ENCODE assay signal across 28 cellular contexts in genomic region chr11:73106347-73106746, GRCh38.
"Had no signal": no experiment of that assay in that cellular context is flagged by ENCODE, and none has a peak within 500 bp of the region (broad histone marks: within the 10 kb centered on the region; RNA-seq: fewer than 3 reads in every experiment).

No MANE protein-coding gene starts in this region.

- H3K27ac Mint-ChIP-seq: dendritic cell treated with granulocyte-macrophage colony-stimulating factor and Interleukin-4, amounts not matched to agents 40 ng/mL and 50 ng/mL, for 4 days; endodermal cell; nephron progenitor cell; stimulated activated effector memory CD8-positive, alpha-beta T cell treated with anti-CD3 and anti-CD28 coated beads, Interleukin-12 subunit alpha, Interleukin-12 subunit beta, amount 100 ng/mL, for 72 hours; stimulated activated naive CD8-positive, alpha-beta T cell treated with anti-CD3 and anti-CD28 coated beads, Interleukin-15, Interleukin-2, amounts not matched to agents 100 ng/mL and 50 ng/mL, for 24 hours had no signal

- H3K4me1 Mint-ChIP-seq: endodermal cell; nephron progenitor cell; stimulated activated effector memory CD8-positive, alpha-beta T cell treated with anti-CD3 and anti-CD28 coated beads, Interleukin-12 subunit alpha, Interleukin-12 subunit beta, amount 100 ng/mL, for 72 hours had no signal

- H3K27ac ChIP-seq: colonic mucosa, epithelial cell of prostate, foreskin keratinocyte, gastroesophageal sphincter, heart left ventricle, hepatocyte, left lung, prostate gland, sigmoid colon, thoracic aorta, tibial nerve, upper lobe of left lung had no signal

- H3K27me3 Mint-ChIP-seq: dendritic cell treated with granulocyte-macrophage colony-stimulating factor and Interleukin-4, amounts not matched to agents 40 ng/mL and 50 ng/mL, for 4 days; naive thymus-derived CD8-positive, alpha-beta T cell; stimulated activated naive CD8-positive, alpha-beta T cell treated with anti-CD3 and anti-CD28 coated beads, Interleukin-15, Interleukin-2, amounts not matched to agents 100 ng/mL and 50 ng/mL, for 24 hours had no signal

- DNase-seq: colonic mucosa; effector CD8-positive, alpha-beta T cell; endodermal cell; foreskin keratinocyte; heart left ventricle; kidney; left lung; mesendoderm; midbrain; naive thymus-derived CD8-positive, alpha-beta T cell; nephron progenitor cell; nucleus accumbens; right cardiac atrium; sigmoid colon; stimulated activated CD4-positive, alpha-beta T cell treated with anti-CD3 and anti-CD28 coated beads, Interleukin-2, amount 100 ng/mL, for 24 hours; stimulated activated CD4-positive, alpha-beta T cell treated with anti-CD3 and anti-CD28 coated beads, Interleukin-4, amount 100 ng/mL, for 24 hours; upper lobe of left lung had no signal

- H3K27me3 ChIP-seq: colonic mucosa, foreskin keratinocyte, gastroesophageal sphincter, heart left ventricle, hepatocyte, left lung, sigmoid colon, tibial nerve, upper lobe of left lung had no signal

- H3K4me3 Mint-ChIP-seq: dendritic cell treated with granulocyte-macrophage colony-stimulating factor and Interleukin-4, amounts not matched to agents 40 ng/mL and 50 ng/mL, for 4 days; endodermal cell; naive thymus-derived CD8-positive, alpha-beta T cell; nephron progenitor cell; stimulated activated effector memory CD8-positive, alpha-beta T cell treated with anti-CD3 and anti-CD28 coated beads, Interleukin-12 subunit alpha, Interleukin-12 subunit beta, amount 100 ng/mL, for 72 hours; stimulated activated naive CD8-positive, alpha-beta T cell treated with anti-CD3 and anti-CD28 coated beads, Interleukin-15, Interleukin-2, amounts not matched to agents 100 ng/mL and 50 ng/mL, for 24 hours had no signal

- ATAC-seq: esophagus mucosa; foreskin keratinocyte; gastroesophageal sphincter; heart left ventricle; left lung; naive thymus-derived CD8-positive, alpha-beta T cell; right cardiac atrium; stimulated activated effector memory CD8-positive, alpha-beta T cell treated with anti-CD3 and anti-CD28 coated beads, Interleukin-12 subunit alpha, Interleukin-12 subunit beta, amount 100 ng/mL, for 72 hours had no signal

- H2AFZ ChIP-seq: hepatocyte had no signal

- H3K4me2 ChIP-seq: hepatocyte had no signal

- H3K4me1 ChIP-seq: colonic mucosa, foreskin keratinocyte, gastroesophageal sphincter, left lung, prostate gland, sigmoid colon, tibial nerve had no signal

- H3K4me3 ChIP-seq: colonic mucosa, gastroesophageal sphincter, heart left ventricle, hepatocyte, left lung, prostate gland, sigmoid colon, thoracic aorta, tibial nerve, upper lobe of left lung had no signal

- FAIRE-seq: kidney, urothelium cell line had no signal

- H3K36me3 Mint-ChIP-seq: stimulated activated effector memory CD8-positive, alpha-beta T cell treated with anti-CD3 and anti-CD28 coated beads, Interleukin-12 subunit alpha, Interleukin-12 subunit beta, amount 100 ng/mL, for 72 hours had no signal
